ENCODE assay signal across 7 cellular contexts in genomic region chr17:64505320-64506200, GRCh38. TPM values are rescaled to one million over a fixed set of nuclear protein-coding genes. Genes with fewer than 3 reads are reported as not detected.
DNase-seq lines count a peak whose midpoint lies in the region; FAIRE-seq and TF ChIP-seq lines count a peak whose summit lies in the region.

No MANE protein-coding gene starts in this region.

- TF ChIP-seq POLR2A in GM18526 (IDR thresholded peaks at IDR 0.05; ENCODE audit: extremely low read depth, insufficient read length) (peak; percentile 51), esophagus squamous epithelium (IDR thresholded peaks at IDR 0.05) (peak in 3 of 4 donors; percentile 29 to 77 (median 40))

- H4K20me1 ChIP-seq in KMS-11 (ENCODE audit: insufficient read depth) = peaks cover 55% of the 10 kb centered on the region

- FAIRE-seq in RCC 7860 (lab: Jason Lieb, UNC) = no peak

- WGBS in esophagus squamous epithelium, 2 donors = 0 to 1% methylated on average over 19 to 37 of the region's 76 CpGs

- DNase-seq in RCC 7860 (ENCODE audit: low spot score) (peak; percentile 72), activated T-helper 1 cell treated with Interleukin-2 at 50 U/mL for 16 hours (ENCODE audit: low read depth) (peak; percentile 79), esophagus squamous epithelium (lab: John Stamatoyannopoulos, UW) (peak; percentile 76), myocyte (ENCODE audit: low read depth) (peak; percentile 92)
- peak; percentile 71 for DNase-seq in stimulated activated CD8-positive, alpha-beta memory T cell treated with anti-CD3 and anti-CD28 coated beads, Interleukin-7, amount 100 ng/mL, for 1 hour (ENCODE audit: low read depth in 2 of 2)

- no peak overlapping the region for H3K4me3 ChIP-seq in KMS-11 (IDR thresholded peaks at IDR 0.05; ENCODE audit: insufficient read depth, low read depth, low read length)
- peak overlapping the region; percentile 82 to 100 (median 89) for H3K4me3 ChIP-seq in esophagus squamous epithelium

- intact Hi-C loops in esophagus squamous epithelium (cut with DNase I) = no loop called here

- peak overlapping the region; percentile 100 for H3K9ac ChIP-seq in KMS-11

- peaks cover 82% of the 10 kb centered on the region for H3K79me2 ChIP-seq in KMS-11 (ENCODE audit: insufficient read depth, low read depth)

- H3K9me3 ChIP-seq in esophagus squamous epithelium = no peaks in the 10 kb centered on the region

- H3K4me2 ChIP-seq in KMS-11 = peak overlapping the region; percentile 55

- no peaks in the 10 kb centered on the region for H3K27me3 ChIP-seq in KMS-11 (ENCODE audit: insufficient read depth, low read depth)
- H3K27me3 ChIP-seq in esophagus squamous epithelium = no peaks in the 10 kb centered on the region

- no peak overlapping the region for H2AFZ ChIP-seq in KMS-11 (ENCODE audit: low read depth)

- peak overlapping the region; percentile 99 for H3K27ac ChIP-seq in KMS-11
- peak overlapping the region; percentile 99 to 100 (median 100) for H3K27ac ChIP-seq in esophagus squamous epithelium

- H3K4me1 ChIP-seq in KMS-11 (ENCODE audit: low read depth, poor library complexity, severe bottlenecking) = peaks cover 55% of the 10 kb centered on the region
- H3K4me1 ChIP-seq in esophagus squamous epithelium = peaks cover 28 to 65% (median 46%) of the 10 kb centered on the region in 3 donors

- TF ChIP-seq CTCF in KMS-11 (conservative IDR thresholded peaks at IDR 0.05; ENCODE audit: low read depth, low read length) = no peak
- TF ChIP-seq CTCF in esophagus squamous epithelium (IDR thresholded peaks at IDR 0.05) = peak in 1 of 6 experiments; percentile 14

- H3K36me3 ChIP-seq in KMS-11 (ENCODE audit: insufficient read depth) (peaks cover 46% of the 10 kb centered on the region), esophagus squamous epithelium (peaks cover 17 to 64% (median 33%) of the 10 kb centered on the region in 3 donors)

RNA-seq across cellular contexts. Expression of gene DDX5, which starts 0.5 kb away (rescaled TPM):
- total RNA-seq in esophagus squamous epithelium (100 to 1,000 TPM; 347 to 847 (median 488) TPM), myocyte (300 and 476 TPM in 2 replicates)
- 504 TPM for polyA plus RNA-seq in myocyte (2012)

RNA-seq across cellular contexts. Expression of gene CEP95, which starts 1.2 kb away (rescaled TPM):
- 10 to 100 TPM; 10.3 to 44.1 (median 23.6) TPM for total RNA-seq in esophagus squamous epithelium
- 23.3 and 24.4 TPM in 2 replicates for total RNA-seq in myocyte
- polyA plus RNA-seq in myocyte (2012) = 19.6 TPM

RNA-seq across cellular contexts. Expression of gene POLG2, which starts 8.7 kb away (rescaled TPM):
- total RNA-seq in esophagus squamous epithelium (10 to 100 TPM in 1 of 4 donors, 1 to 10 TPM in 3; 3.9 to 12.0 (median 8.2) TPM), myocyte (10.5 and 14.5 TPM in 2 replicates)
- polyA plus RNA-seq in myocyte (2012) = 9.3 TPM

RNA-seq across cellular contexts. Expression of gene MILR1, which starts 56.6 kb away (rescaled TPM):
- total RNA-seq in esophagus squamous epithelium (1 to 10 TPM in 3 of 4 donors, under 1 TPM in 1; 0.79 to 8.1 (median 1.8) TPM), myocyte (14.5 and 21.3 TPM in 2 replicates)
- 10.5 TPM for polyA plus RNA-seq in myocyte (2012)
